ENCODE assay signal across 8 cellular contexts in genomic region chr10:51879238-51879637, GRCh38.
DNase-seq lines count a peak whose midpoint lies in the region; ATAC-seq and TF ChIP-seq lines count a peak whose summit lies in the region.

No MANE protein-coding gene starts in this region.

- no peaks in the 10 kb centered on the region for H3K27me3 Mint-ChIP-seq in CD4-positive, alpha-beta memory T cell

- H3K36me3 ChIP-seq in CD4-positive, alpha-beta memory T cell (ENCODE audit: insufficient read depth, low read length): no peaks in the 10 kb centered on the region
- H3K36me3 ChIP-seq in upper lobe of right lung: no peaks in the 10 kb centered on the region

- intact Hi-C loops in CD4-positive, alpha-beta memory T cell (cut with micrococcal nuclease): no loop called here
- intact Hi-C loops in upper lobe of right lung (cut with DNase I): no loop called here

- peaks cover 0 to 2% (median 0%) of the 10 kb centered on the region in 8 donors for H3K9me3 Mint-ChIP-seq in CD4-positive, alpha-beta memory T cell

- H3K36me3 Mint-ChIP-seq in CD4-positive, alpha-beta memory T cell: no peaks in the 10 kb centered on the region

- no peaks in the 10 kb centered on the region for H3K4me1 ChIP-seq in CD4-positive, alpha-beta memory T cell (ENCODE audit: insufficient read depth, low read length)
- no peaks in the 10 kb centered on the region for H3K4me1 ChIP-seq in upper lobe of right lung

- H3K27ac ChIP-seq in CD4-positive, alpha-beta memory T cell (ENCODE audit: low read depth, low read length): no peak overlapping the region
- no peak overlapping the region for H3K27ac ChIP-seq in upper lobe of right lung

- H3K9me3 ChIP-seq in CD4-positive, alpha-beta memory T cell (ENCODE audit: control insufficient read depth in 1 of 2, low read length in 2 of 2): no peaks in the 10 kb centered on the region
- no peaks in the 10 kb centered on the region for H3K9me3 ChIP-seq in upper lobe of right lung

- no peak overlapping the region for H3K4me3 ChIP-seq in CD4-positive, alpha-beta memory T cell (ENCODE audit: low read length in 2 of 2)
- no peak overlapping the region for H3K4me3 ChIP-seq in upper lobe of right lung

- POLR2A ChIA-PET in CD4-positive, alpha-beta memory T cell (lab: Charles Lee; ENCODE audit: partially characterized antibody): no interaction called here

- H3K4me3 Mint-ChIP-seq in CD4-positive, alpha-beta memory T cell: peak overlapping the region in 7 of 8 donors; percentile 11 to 74 (median 43)

- TF ChIP-seq CTCF in upper lobe of right lung (IDR thresholded peaks at IDR 0.05): no peak

- H3K27me3 ChIP-seq in CD4-positive, alpha-beta memory T cell (ENCODE audit: insufficient read depth, low read length): no peaks in the 10 kb centered on the region
- no peaks in the 10 kb centered on the region for H3K27me3 ChIP-seq in upper lobe of right lung

- peak in 2 of 5 donors; percentile 2 to 10 for DNase-seq in CD4-positive, alpha-beta memory T cell
- DNase-seq in activated naive CD4-positive, alpha-beta T cell treated with anti-CD3 and anti-CD28 coated beads, Interleukin-2, amount 50 U/mL, for 16 hours: peak; percentile 14
- DNase-seq in hepatic stellate cell (ENCODE audit: low spot score): peak; percentile 66
- no peak for DNase-seq in upper lobe of right lung
- no peak for DNase-seq in superior temporal gyrus (ENCODE audit: extremely low spot score)
- no peak for DNase-seq in NCI-H2029 treated with DMSO at 0.1 percent for 48 hours (lab: John Stamatoyannopoulos, UW)

- H3K4me1 Mint-ChIP-seq in CD4-positive, alpha-beta memory T cell: peaks cover 3 to 17% (median 12%) of the 10 kb centered on the region in 4 donors

- CTCF ChIA-PET in CD4-positive, alpha-beta memory T cell (lab: Charles Lee; ENCODE audit: partially characterized antibody): no interaction called here

- H3K27ac Mint-ChIP-seq in CD4-positive, alpha-beta memory T cell: peak overlapping the region; percentile 31 to 89 (median 72)

- ATAC-seq in GM19395 (IDR thresholded peaks at IDR 0.05; ENCODE audit: unreplicated experiment): peak; percentile 92
- peak; percentile 87 for ATAC-seq in HG03354 (IDR thresholded peaks at IDR 0.05; ENCODE audit: poor library complexity, severe bottlenecking, unreplicated experiment)
- peak; percentile 36 for ATAC-seq in upper lobe of right lung

Comparison
In these comparisons a context has a peak if more than half of its experiments do, and no peak if none do; other contexts are left out.
1. DNase-seq: peak in activated naive CD4-positive, alpha-beta T cell treated with anti-CD3 and anti-CD28 coated beads, Interleukin-2, amount 50 U/mL, for 16 hours (single experiment) and hepatic stellate cell (single experiment); none in upper lobe of right lung (single experiment), superior temporal gyrus (single experiment) and NCI-H2029 treated with DMSO at 0.1 percent for 48 hours (single experiment).
2. ATAC-seq: peak in every context shown above with its lines; median percentile 92 in GM19395; 87 in HG03354; 36 in upper lobe of right lung.